ENCODE assay signal across 24 cellular contexts in genomic region chr9:27188426-27188825, GRCh38.
DNase-seq lines count a peak whose midpoint lies in the region; ATAC-seq, FAIRE-seq and TF ChIP-seq lines count a peak whose summit lies in the region.
"Had no signal": no experiment of that assay in that cellular context is flagged by ENCODE, and none has a peak within 500 bp of the region (broad histone marks: within the 10 kb centered on the region; RNA-seq: fewer than 3 reads in every experiment).

No MANE protein-coding gene starts in this region.

- no peaks in the 10 kb centered on the region for H3K79me1 ChIP-seq in mesendoderm (ENCODE audit: low read length)

- H3K4me2 ChIP-seq in mesendoderm (ENCODE audit: low read length), result no peak overlapping the region
- H3K4me2 ChIP-seq: A549; BLaER1 treated with 17β-estradiol and CSF1 and Interleukin-3, amounts not matched to agents 10 nM and 100 nM had no signal

- no peaks in the 10 kb centered on the region for H3K79me2 ChIP-seq in mesendoderm (ENCODE audit: control insufficient read depth, insufficient read depth, low read length)

- FAIRE-seq in small intestine (lab: Jason Lieb, UNC), result no peak
- FAIRE-seq: A549, D721Med, G401.6, GM12891, GM19239 had no signal

- H3K27ac ChIP-seq in small intestine (ENCODE audit: low read depth in 1 of 2, low read length in 1 of 2) (no peak overlapping the region), mesendoderm (ENCODE audit: low read depth, low read length) (no peak overlapping the region)
- H3K27ac ChIP-seq: 22Rv1; A549; BLaER1 treated with 17β-estradiol and CSF1 and Interleukin-3, amounts not matched to agents 10 nM and 100 nM; C4-2B had no signal

- H3K36me3 ChIP-seq in mucosa of descending colon (ENCODE audit: low read depth), result no peaks in the 10 kb centered on the region
- H3K36me3 ChIP-seq in small intestine (ENCODE audit: control insufficient read depth in 2 of 2, insufficient read depth in 2 of 2, low read length in 2 of 2), result no peaks in the 10 kb centered on the region
- no peaks in the 10 kb centered on the region for H3K36me3 ChIP-seq in mesendoderm (ENCODE audit: control insufficient read depth, insufficient read depth, low read length)
- H3K36me3 ChIP-seq: BLaER1 treated with 17β-estradiol and CSF1 and Interleukin-3, amounts not matched to agents 10 nM and 100 nM had no signal

- peaks cover 5% of the 10 kb centered on the region for H3K27me3 Mint-ChIP-seq in endothelial cell (ENCODE audit: unreplicated experiment)

- peak overlapping the region; percentile 11 for H3K27ac Mint-ChIP-seq in endothelial cell (ENCODE audit: unreplicated experiment)
- H3K27ac Mint-ChIP-seq: B cell; CD4-positive, alpha-beta T cell; CD8-positive, alpha-beta T cell had no signal

- H2AK5ac ChIP-seq in mesendoderm (ENCODE audit: low read length), result no peak overlapping the region

- H3K27me3 ChIP-seq in small intestine (ENCODE audit: control insufficient read depth in 2 of 2, insufficient read depth in 2 of 2, low read length in 2 of 2), result no peaks in the 10 kb centered on the region
- no peaks in the 10 kb centered on the region for H3K27me3 ChIP-seq in mesendoderm (ENCODE audit: insufficient read depth, low read length, poor library complexity)
- H3K27me3 ChIP-seq: BLaER1 treated with 17β-estradiol and CSF1 and Interleukin-3, amounts not matched to agents 10 nM and 100 nM had no signal

- no peaks in the 10 kb centered on the region for H3K9me3 Mint-ChIP-seq in endothelial cell (ENCODE audit: unreplicated experiment)
- H3K9me3 Mint-ChIP-seq: CD4-positive, alpha-beta T cell; CD8-positive, alpha-beta T cell had no signal

- no peak overlapping the region for H3K4ac ChIP-seq in mesendoderm (ENCODE audit: low read depth, low read length)

- H3K4me3 ChIP-seq in mucosa of descending colon, result no peak overlapping the region
- H3K4me3 ChIP-seq in small intestine (ENCODE audit: low read depth in 1 of 2, low read length in 2 of 2), result no peak overlapping the region
- H3K4me3 ChIP-seq in mesendoderm (ENCODE audit: low read length), result no peak overlapping the region
- H3K4me3 ChIP-seq: A549; BLaER1 treated with 17β-estradiol and CSF1 and Interleukin-3, amounts not matched to agents 10 nM and 100 nM had no signal

- no peak overlapping the region for H2BK5ac ChIP-seq in mesendoderm (ENCODE audit: low read length)

- H3K23ac ChIP-seq in mesendoderm (ENCODE audit: low read length), result no peak overlapping the region

- intact Hi-C loops in mucosa of descending colon (cut with DNase I, micrococcal nuclease), result no loop called here

- no peak overlapping the region for H4K8ac ChIP-seq in mesendoderm (ENCODE audit: low read depth, low read length)

- H2BK120ac ChIP-seq in mesendoderm (ENCODE audit: low read depth, low read length), result no peak overlapping the region

- peak; percentile 8 for ATAC-seq in mucosa of descending colon
- ATAC-seq: A549; CD8-positive, alpha-beta T cell had no signal

- WGBS in small intestine, 3 donors, result 24 to 64% (median 31%) methylated on average over 1 of the region's 1 CpG
- no CpG with 5 or more reads among the region's 1 CpG for WGBS in mesendoderm (ENCODE audit: extremely low coverage, insufficient coverage, low lambda C conversion rate)

- peaks cover 76% of the 10 kb centered on the region for H3K36me3 Mint-ChIP-seq in endothelial cell (ENCODE audit: low read depth, unreplicated experiment)
- H3K36me3 Mint-ChIP-seq: CD8-positive, alpha-beta T cell had no signal

- H3K56ac ChIP-seq in mesendoderm (ENCODE audit: low read length), result no peak overlapping the region

- H3K4me3 Mint-ChIP-seq in endothelial cell (ENCODE audit: unreplicated experiment), result peak overlapping the region; percentile 43
- H3K4me3 Mint-ChIP-seq: B cell; CD4-positive, alpha-beta T cell; CD8-positive, alpha-beta T cell had no signal

- peaks cover 45% of the 10 kb centered on the region for H3K4me1 Mint-ChIP-seq in endothelial cell (ENCODE audit: unreplicated experiment)

- H3K4me1 ChIP-seq in mucosa of descending colon (ENCODE audit: low read depth) (no peaks in the 10 kb centered on the region), small intestine (ENCODE audit: control insufficient read depth in 2 of 2, insufficient read depth in 1 of 2, low read depth in 1 of 2, low read length in 1 of 2) (no peaks in the 10 kb centered on the region), mesendoderm (ENCODE audit: control insufficient read depth, low read depth, low read length) (no peaks in the 10 kb centered on the region)
- H3K4me1 ChIP-seq: Caco-2 had no signal

- H3K18ac ChIP-seq in mesendoderm (ENCODE audit: low read length), result no peak overlapping the region

- no peak overlapping the region for H4K5ac ChIP-seq in mesendoderm (ENCODE audit: low read length)

- no peak overlapping the region for H2BK15ac ChIP-seq in mesendoderm (replicated peaks; ENCODE audit: low read depth)

- peak; percentile 0 for DNase-seq in NCI-H82 (lab: John Stamatoyannopoulos, UW)
- DNase-seq in NCI-H82 treated with DMSO at 0.1 percent for 48 hours (lab: John Stamatoyannopoulos, UW; ENCODE audit: unreplicated experiment), result no peak
- DNase-seq in endothelial cell (ENCODE audit: low spot score), result no peak
- no peak for DNase-seq in mucosa of descending colon
- peak; percentile 15 for DNase-seq in small intestine
- DNase-seq in stimulated activated naive CD4-positive, alpha-beta T cell treated with Interleukin-2 at 50 U/mL for 16 hours (lab: John Stamatoyannopoulos, UW), result no peak
- no peak for DNase-seq in mesendoderm
- no peak for DNase-seq in NCI-H2227 (lab: John Stamatoyannopoulos, UW; ENCODE audit: unreplicated experiment)
- DNase-seq: AML-193; Caco-2; Calu3; CD4-positive, alpha-beta T cell; CD8-positive, alpha-beta T cell; DMS79 treated with DMSO at 0.1 percent for 48 hours; GF-D8 had no signal

- H3K9me3 ChIP-seq in mucosa of descending colon (no peaks in the 10 kb centered on the region), small intestine (ENCODE audit: control insufficient read depth, low read depth) (no peaks in the 10 kb centered on the region)
- H3K9me3 ChIP-seq: A549; BLaER1 treated with 17β-estradiol and CSF1 and Interleukin-3, amounts not matched to agents 10 nM and 100 nM; Caco-2 had no signal

- TF ChIP-seq CTCF in endothelial cell (IDR thresholded peaks at IDR 0.05; ENCODE audit: unreplicated experiment) (no peak), mucosa of descending colon (IDR thresholded peaks at IDR 0.05) (no peak)

- H3K9ac ChIP-seq in mesendoderm (ENCODE audit: low read length), result no peak overlapping the region
- H3K9ac ChIP-seq: BLaER1 treated with 17β-estradiol and CSF1 and Interleukin-3, amounts not matched to agents 10 nM and 100 nM had no signal

Comparison
In these comparisons a context has a peak if more than half of its experiments do, and no peak if none do; other contexts are left out.
1. DNase-seq: peak in NCI-H82 (single experiment) and small intestine (single experiment); none in NCI-H82 treated with DMSO at 0.1 percent for 48 hours (single experiment), endothelial cell (single experiment), mucosa of descending colon (0 of 3), stimulated activated naive CD4-positive, alpha-beta T cell treated with Interleukin-2 at 50 U/mL for 16 hours (single experiment), mesendoderm (single experiment) and NCI-H2227 (single experiment).